11 cellular contexts compared by ENCODE assay signal in genomic region chr10:5776881-5777197, GRCh38. TPM values are rescaled to one million over a fixed set of nuclear protein-coding genes. Genes with fewer than 3 reads are reported as not detected.
DNase-seq lines count a peak whose midpoint lies in the region; ATAC-seq and TF ChIP-seq lines count a peak whose summit lies in the region.
"Had no signal": no experiment of that assay in that cellular context is flagged by ENCODE, and none has a peak within 500 bp of the region (broad histone marks: within the 10 kb centered on the region; RNA-seq: fewer than 3 reads in every experiment).

No MANE protein-coding gene starts in this region.

- H3K9ac ChIP-seq in smooth muscle cell (ENCODE audit: low read depth): peak overlapping the region; percentile 34

- peak overlapping the region; percentile 63 for H3K4me2 ChIP-seq in smooth muscle cell

- H3K36me3 ChIP-seq in adrenal gland (replicated peaks in 1 of 2) (peaks cover 0 to 12% of the 10 kb centered on the region in 2 donors), smooth muscle cell (ENCODE audit: low read depth) (no peaks in the 10 kb centered on the region)

- TF ChIP-seq POLR2A in adrenal gland (IDR thresholded peaks at IDR 0.05): no peak

- no peak for TF ChIP-seq CTCF in adrenal gland (IDR thresholded peaks at IDR 0.05)
- no peak for TF ChIP-seq CTCF in smooth muscle cell (IDR thresholded peaks at IDR 0.05; ENCODE audit: borderline replicate concordance, insufficient read depth, poor library complexity, severe bottlenecking)

- peak; percentile 63 to 78 for ATAC-seq in left cardiac atrium
- ATAC-seq in GM21447 (IDR thresholded peaks at IDR 0.05; ENCODE audit: unreplicated experiment): no peak

- peaks cover 96% of the 10 kb centered on the region for H4K20me1 ChIP-seq in smooth muscle cell (ENCODE audit: low read depth)

- peaks cover 17 to 43% of the 10 kb centered on the region in 2 donors for H3K4me1 ChIP-seq in adrenal gland (replicated peaks in 1 of 2)
- peaks cover 9% of the 10 kb centered on the region for H3K4me1 ChIP-seq in smooth muscle cell (ENCODE audit: low read depth)

- no peak overlapping the region for H2AFZ ChIP-seq in smooth muscle cell (ENCODE audit: low read depth)

- DNase-seq in HCEC 1CT: peak; percentile 76
- DNase-seq in adrenal gland: peak in 4 of 7 donors; percentile 53 to 58 (median 54)
- DNase-seq in left cardiac atrium: no peak
- DNase-seq in smooth muscle cell (lab: John Stamatoyannopoulos, UW; ENCODE audit: unreplicated experiment): no peak
- no peak for DNase-seq in NCI-H2227 treated with DMSO at 0.1 percent for 48 hours (lab: John Stamatoyannopoulos, UW)
- DNase-seq in superior temporal gyrus (ENCODE audit: extremely low spot score): no peak
- DNase-seq in activated effector memory CD4-positive, alpha-beta T cell treated with anti-CD3 and anti-CD28 coated beads, Interleukin-2, amount 50 U/mL, for 16 hours: no peak
- DNase-seq: activated CD4-positive, alpha-beta T cell treated with anti-CD3 and anti-CD28 coated beads for 4 hours; NCI-H2107; trophoblast cell had no signal

- H3K9me3 ChIP-seq in adrenal gland (replicated peaks in 1 of 3) (no peaks in the 10 kb centered on the region), smooth muscle cell (replicated peaks; ENCODE audit: low read depth) (no peaks in the 10 kb centered on the region)

- 23 to 31% (median 25%) methylated on average over 3 of the region's 3 CpGs for WGBS in adrenal gland, 4 donors
- 40% methylated on average over 3 of the region's 3 CpGs for WGBS in smooth muscle cell (ENCODE audit: low lambda C conversion rate)

- H3K4me3 ChIP-seq in adrenal gland (no peak overlapping the region), smooth muscle cell (peak overlapping the region; percentile 8)

- intact Hi-C loops in adrenal gland (cut with DNase I) (loop anchor here in 1 of 2 donors (10.0 kb wide), 1 partner anchor 82 kb away; no protein-coding TSS in a partner anchor), left cardiac atrium (cut with DNase I) (no loop called here)

- no peaks in the 10 kb centered on the region for H3K27me3 ChIP-seq in adrenal gland
- no peaks in the 10 kb centered on the region for H3K27me3 ChIP-seq in smooth muscle cell (ENCODE audit: low read depth)

- peaks cover 29% of the 10 kb centered on the region for H3F3A ChIP-seq in smooth muscle cell (ENCODE audit: low read depth)

- peaks cover 91% of the 10 kb centered on the region for H3K79me2 ChIP-seq in smooth muscle cell (ENCODE audit: low read depth)

- H3K27ac ChIP-seq in adrenal gland (peak overlapping the region in 4 of 5 donors; percentile 22 to 69 (median 66)), smooth muscle cell (ENCODE audit: low read depth) (peak overlapping the region; percentile 89)

RNA-seq across cellular contexts. Expression of gene GDI2, which starts 36.4 kb away (rescaled TPM):
- total RNA-seq in adrenal gland (100 to 1,000 TPM; 182 to 412 (median 222) TPM), left cardiac atrium (100 to 1,000 TPM; 107 to 120 TPM), smooth muscle cell (334 and 400 TPM in 2 replicates)
- polyA plus RNA-seq in adrenal gland (100 to 1,000 TPM in 1 of 3 donors, 10 to 100 TPM in 2; 45.3 to 377 (median 48.2) TPM), smooth muscle cell (172 and 186 TPM in 2 replicates)

Comparison
In these comparisons a context has a peak if more than half of its experiments do, and no peak if none do; other contexts are left out.
1. DNase-seq: peak in HCEC 1CT (single experiment) and adrenal gland (4 of 7); none in left cardiac atrium (single experiment), smooth muscle cell (single experiment), NCI-H2227 treated with DMSO at 0.1 percent for 48 hours (single experiment), superior temporal gyrus (single experiment) and activated effector memory CD4-positive, alpha-beta T cell treated with anti-CD3 and anti-CD28 coated beads, Interleukin-2, amount 50 U/mL, for 16 hours (single experiment).